ENCODE assay signal across 15 cellular contexts in genomic region chr9:124773473-124774130, GRCh38. TPM values are rescaled to one million over a fixed set of nuclear protein-coding genes. Genes with fewer than 3 reads are reported as not detected.
DNase-seq lines count a peak whose midpoint lies in the region; ATAC-seq, FAIRE-seq and TF ChIP-seq lines count a peak whose summit lies in the region.
"Had no signal": no experiment of that assay in that cellular context is flagged by ENCODE, and none has a peak within 500 bp of the region (broad histone marks: within the 10 kb centered on the region; RNA-seq: fewer than 3 reads in every experiment).

No MANE protein-coding gene starts in this region.

- CTCF ChIA-PET in HepG2 (lab: Yijun Ruan, JAX; ENCODE audit: low intra/inter-chr PET ratio, low total read pairs): interaction anchor here (1.5 to 5.0 kb wide), 5 partner anchors 45 to 601 kb away, joined by 4 to 167 read pairs (median 10); partner anchors contain the start of gene WDR38

- H2AFZ ChIP-seq in HepG2 (ENCODE audit: low read length) (no peak overlapping the region), OCI-LY3 (ENCODE audit: low read depth, low read length) (no peak overlapping the region)

- TF ChIP-seq POLR2A in HepG2 (IDR thresholded peaks at IDR 0.05; ENCODE audit: insufficient read depth in 1 of 2, low read depth in 2 of 2, low read length in 2 of 2) (no peak), right lobe of liver (IDR thresholded peaks at IDR 0.05) (no peak)

- TF ChIP-seq CTCF in HepG2 (CRISPR knock-in tag; IDR thresholded peaks at IDR 0.05) (no peak), right lobe of liver (IDR thresholded peaks at IDR 0.05) (no peak), OCI-LY3 (IDR thresholded peaks at IDR 0.05; ENCODE audit: low read depth, low read length) (no peak), progenitor cell of endocrine pancreas (IDR thresholded peaks at IDR 0.05; ENCODE audit: unreplicated experiment) (no peak)

- no peaks in the 10 kb centered on the region for H3K9me3 ChIP-seq in HepG2 (ENCODE audit: low read length)
- H3K9me3 ChIP-seq in right lobe of liver: no peaks in the 10 kb centered on the region
- H3K9me3 ChIP-seq in OCI-LY3 (ENCODE audit: insufficient read depth, low read length): no peaks in the 10 kb centered on the region
- H3K9me3 ChIP-seq: neutrophil, transverse colon had no signal

- no peak for FAIRE-seq in HepG2 (lab: Jason Lieb, UNC)

- H3K4me2 ChIP-seq in HepG2 (ENCODE audit: low read depth, low read length) (no peak overlapping the region), OCI-LY3 (ENCODE audit: low read length) (0 out of 2 replicates have a peak overlapping the region, but pooled peaks have one; percentile 4)

- POLR2A ChIA-PET in HepG2 (lab: Yijun Ruan, JAX): interaction anchor here (0.8 to 5.4 kb wide), 2 partner anchors 82 to 83 kb away, joined by 4 to 39 read pairs; no protein-coding TSS in a partner anchor

- no peaks in the 10 kb centered on the region for H3K9me3 Mint-ChIP-seq in immature natural killer cell
- H3K9me3 Mint-ChIP-seq in progenitor cell of endocrine pancreas (ENCODE audit: low read depth): no peaks in the 10 kb centered on the region
- H3K9me3 Mint-ChIP-seq: activated naive CD4-positive, alpha-beta T cell treated with anti-CD3 and anti-CD28 coated beads, Interleukin-2, amount 50 U/mL, for 72 hours; activated T-helper 17 cell treated with anti-CD3 and anti-CD28 coated beads, Interleukin-2, amount 50 U/mL, for 72 hours; effector memory CD8-positive, alpha-beta T cell had no signal

- H3K4me1 ChIP-seq in HepG2 (ENCODE audit: insufficient read depth, low read length): peaks cover 42% of the 10 kb centered on the region
- H3K4me1 ChIP-seq in right lobe of liver: peaks cover 0 to 15% (median 1%) of the 10 kb centered on the region in 4 donors
- H3K4me1 ChIP-seq in OCI-LY3 (ENCODE audit: low read length): peaks cover 37% of the 10 kb centered on the region

- no TSS peak for BruUV-seq in HepG2 (replicated peaks; lab: Mats Ljungman, UMichigan)

- in situ Hi-C loops in HepG2 (cut with HindIII; ENCODE audit: extremely low pct_ligation_motif_present, low pct_unique_long_range_greater_than_20kb): loop anchor here (5.0 to 10.0 kb wide), 2 partner anchors 79 to 601 kb away; partner anchors contain the start of gene WDR38

- intact Hi-C loops in HepG2 (cut with micrococcal nuclease; ENCODE audit: unreplicated experiment) (loop anchor here (1.0 to 10.0 kb wide), 3 partner anchors 79 to 601 kb away; partner anchors contain the start of gene SCAI), right lobe of liver (cut with DNase I) (no loop called here)

- H3K4me3 ChIP-seq in HepG2 (replicated peaks in 1 of 3; ENCODE audit: insufficient read depth in 1 of 3, low read depth in 2 of 3, low read length in 3 of 3) (no peak overlapping the region), right lobe of liver (no peak overlapping the region), OCI-LY3 (ENCODE audit: low read length) (no peak overlapping the region)
- H3K4me3 ChIP-seq: SJSA1, transverse colon had no signal

- H4K20me1 ChIP-seq in HepG2 (ENCODE audit: insufficient read depth, low read length) (peaks cover 11% of the 10 kb centered on the region; the same call in 1 of the 2 replicates), OCI-LY3 (ENCODE audit: insufficient read depth, low read length) (peaks cover 10% of the 10 kb centered on the region)

- TF ChIP-seq EP300 in HepG2 (IDR thresholded peaks at IDR 0.05; ENCODE audit: low read depth in 2 of 2, low read length in 2 of 2) (no peak), HepG2 (CRISPR knock-in tag; IDR thresholded peaks at IDR 0.05; ENCODE audit: borderline replicate concordance) (no peak)

- peak overlapping the region in 4 of 5 donors; percentile 7 to 33 (median 20) for H3K4me3 Mint-ChIP-seq in immature natural killer cell
- H3K4me3 Mint-ChIP-seq in progenitor cell of endocrine pancreas (ENCODE audit: low read depth): no peak overlapping the region

- no peak for ATAC-seq in HepG2
- ATAC-seq in right lobe of liver: no peak
- no peak for ATAC-seq in HG03520 (IDR thresholded peaks at IDR 0.05; ENCODE audit: unreplicated experiment)

- 57% methylated on average over 1 of the region's 1 CpG for WGBS in HepG2 (ENCODE audit: low lambda C conversion rate)
- 63% methylated on average over 1 of the region's 1 CpG for WGBS in right lobe of liver (ENCODE audit: insufficient coverage, low coverage, low lambda C conversion rate, missing lambda C conversion rate)

- H3K27me3 ChIP-seq in HepG2 (ENCODE audit: control insufficient read depth in 1 of 2, insufficient read depth in 2 of 2, low read length in 2 of 2) (peaks cover 2 to 22% of the 10 kb centered on the region in 2 experiments; a peak in 4 of 5 replicates), right lobe of liver (no peaks in the 10 kb centered on the region), OCI-LY3 (ENCODE audit: low read depth, low read length) (no peaks in the 10 kb centered on the region)

- TF ChIP-seq RAD21 in HepG2 (CRISPR knock-in tag; IDR thresholded peaks at IDR 0.05): no peak

- H3K9ac ChIP-seq in HepG2 (ENCODE audit: insufficient read depth, low read depth, low read length): no peak overlapping the region
- H3K9ac ChIP-seq in OCI-LY3 (ENCODE audit: low read length): no peak overlapping the region

- H3K27ac ChIP-seq in HepG2 (ENCODE audit: extremely low read length, insufficient read depth, low read length): no peak overlapping the region
- no peak overlapping the region for H3K27ac ChIP-seq in right lobe of liver
- no peak overlapping the region for H3K27ac ChIP-seq in OCI-LY3 (ENCODE audit: low read length)
- H3K27ac ChIP-seq: neutrophil, SJSA1, transverse colon had no signal

- no peaks in the 10 kb centered on the region for H3K36me3 Mint-ChIP-seq in immature natural killer cell
- no peaks in the 10 kb centered on the region for H3K36me3 Mint-ChIP-seq in progenitor cell of endocrine pancreas (ENCODE audit: insufficient read depth)

- peaks cover 36 to 44% of the 10 kb centered on the region in 2 donors for H3K4me1 Mint-ChIP-seq in immature natural killer cell
- H3K4me1 Mint-ChIP-seq in progenitor cell of endocrine pancreas (ENCODE audit: low read depth): peaks cover 12% of the 10 kb centered on the region

- DNase-seq in HepG2 (ENCODE audit: low spot score) (no peak), right lobe of liver (no peak), immature natural killer cell (no peak), progenitor cell of endocrine pancreas (ENCODE audit: low spot score, unreplicated experiment) (no peak), cerebellum (ENCODE audit: low spot score) (no peak), DMS114 treated with DMSO at 0.1 percent for 48 hours (lab: John Stamatoyannopoulos, UW; ENCODE audit: unreplicated experiment) (no peak)
- DNase-seq: cortex of kidney had no signal

- H3K27me3 Mint-ChIP-seq in immature natural killer cell (ENCODE audit: low read depth in 3 of 3): peaks cover 20 to 40% (median 26%) of the 10 kb centered on the region in 3 donors
- H3K27me3 Mint-ChIP-seq in progenitor cell of endocrine pancreas: peaks cover 17% of the 10 kb centered on the region

- peaks cover 18% of the 10 kb centered on the region for H3K79me2 ChIP-seq in HepG2 (ENCODE audit: insufficient read depth, low read length)
- H3K79me2 ChIP-seq in OCI-LY3 (ENCODE audit: low read length): peaks cover 18% of the 10 kb centered on the region

- no peaks in the 10 kb centered on the region for H3K36me3 ChIP-seq in HepG2 (replicated peaks in 1 of 2; ENCODE audit: control insufficient read depth in 1 of 2, insufficient read depth in 2 of 2, low read length in 2 of 2)
- H3K36me3 ChIP-seq in right lobe of liver: no peaks in the 10 kb centered on the region
- no peaks in the 10 kb centered on the region for H3K36me3 ChIP-seq in OCI-LY3 (replicated peaks; ENCODE audit: low read depth, low read length)
- H3K36me3 ChIP-seq: neutrophil, SJSA1, transverse colon had no signal

- no peak overlapping the region for H3K27ac Mint-ChIP-seq in immature natural killer cell
- H3K27ac Mint-ChIP-seq in progenitor cell of endocrine pancreas: peak overlapping the region; percentile 56
- H3K27ac Mint-ChIP-seq: activated naive CD4-positive, alpha-beta T cell treated with anti-CD3 and anti-CD28 coated beads, Interleukin-2, amount 50 U/mL, for 72 hours had no signal

RNA-seq across cellular contexts. Expression of gene NR6A1, which starts 2.5 kb away (rescaled TPM):
- total RNA-seq in HepG2 (2016; rRNA removed; fragmentation: Illumina TruSeq; extraction: Trizol) (31.5 and 50.9 TPM in 2 replicates), right lobe of liver (1 to 10 TPM; 1.3 to 3.6 (median 1.9) TPM), progenitor cell of endocrine pancreas (71.6 and 86.4 TPM in 2 replicates), cerebellum (2.9 TPM)
- 10.7 and 12.1 TPM in 2 replicates for total RNA-seq in HepG2 (2016; cell fraction: cytosol; rRNA removed; fragmentation: Illumina TruSeq; extraction: Trizol; ENCODE audit: low read depth)
- total RNA-seq in HepG2 (2016; cell fraction: insoluble cytoplasmic fraction; rRNA removed; fragmentation: Illumina TruSeq; extraction: Trizol): 28.3 and 52.2 TPM in 2 replicates
- total RNA-seq in HepG2 (2016; cell fraction: membrane; rRNA removed; fragmentation: Illumina TruSeq; extraction: Trizol): 36.7 and 36.8 TPM in 2 replicates
- 24.3 and 28.3 TPM in 2 replicates for total RNA-seq in HepG2 (2016; cell fraction: nucleus; rRNA removed; fragmentation: Illumina TruSeq; extraction: Trizol)
- polyA plus RNA-seq in HepG2 (2011; rRNA removed) (19.7 and 28.1 TPM in 2 replicates), immature natural killer cell (not detected)
- 15.0 and 17.4 TPM in 2 replicates for polyA plus RNA-seq in HepG2 (2011; cell fraction: cytosol; rRNA removed)
- polyA plus RNA-seq in HepG2 (2011; cell fraction: nucleus; rRNA removed): 18.1 and 19.3 TPM in 2 replicates
- polyA plus RNA-seq in HepG2 (2012): 12.1 and 12.8 TPM in 2 replicates
- polyA plus RNA-seq in HepG2 (2016; cell fraction: cytosol; fragmentation: Illumina TruSeq; extraction: Trizol; ENCODE audit: low read depth): 4.2 and 4.9 TPM in 2 replicates
- polyA plus RNA-seq in HepG2 (2016; cell fraction: insoluble cytoplasmic fraction; fragmentation: Illumina TruSeq; extraction: Trizol; ENCODE audit: low read depth): 20.4 and 24.5 TPM in 2 replicates
- 8.8 and 10.3 TPM in 2 replicates for polyA plus RNA-seq in HepG2 (2016; cell fraction: membrane; fragmentation: Illumina TruSeq; extraction: Trizol; ENCODE audit: low read depth)
- 21.9 and 25.3 TPM in 2 replicates for polyA plus RNA-seq in HepG2 (2016; cell fraction: nucleus; fragmentation: Illumina TruSeq; extraction: Trizol; ENCODE audit: insufficient read depth, low read depth)
- 13.7 and 123 TPM in 2 replicates for polyA minus RNA-seq in HepG2 (2011; rRNA and poly(A)+ RNA removed; ENCODE audit: low replicate concordance)
- polyA minus RNA-seq in HepG2 (2011; cell fraction: cytosol; rRNA and poly(A)+ RNA removed): 35.0 and 40.7 TPM in 2 replicates
- 26.1 and 27.2 TPM in 2 replicates for polyA minus RNA-seq in HepG2 (2011; cell fraction: nucleus; rRNA and poly(A)+ RNA removed)

RNA-seq across cellular contexts. Expression of gene OLFML2A, which starts 3.3 kb away (rescaled TPM):
- total RNA-seq in HepG2 (2016; rRNA removed; fragmentation: Illumina TruSeq; extraction: Trizol): 0.02 TPM in 1 of 2 replicates, not detected in the other
- under 0.01 and 0.09 TPM in 2 replicates for total RNA-seq in HepG2 (2016; cell fraction: cytosol; rRNA removed; fragmentation: Illumina TruSeq; extraction: Trizol; ENCODE audit: low read depth)
- 0.02 TPM in 1 of 2 replicates, not detected in the other for total RNA-seq in HepG2 (2016; cell fraction: insoluble cytoplasmic fraction; rRNA removed; fragmentation: Illumina TruSeq; extraction: Trizol)
- 0.03 TPM in 2 replicates for total RNA-seq in HepG2 (2016; cell fraction: membrane; rRNA removed; fragmentation: Illumina TruSeq; extraction: Trizol)
- total RNA-seq in HepG2 (2016; cell fraction: nucleus; rRNA removed; fragmentation: Illumina TruSeq; extraction: Trizol): 0.06 and 0.09 TPM in 2 replicates
- polyA plus RNA-seq in HepG2 (2011; rRNA removed): 0.01 and 0.04 TPM in 2 replicates
- 0.03 and 0.04 TPM in 2 replicates for polyA plus RNA-seq in HepG2 (2011; cell fraction: cytosol; rRNA removed)
- polyA plus RNA-seq in HepG2 (2011; cell fraction: nucleus; rRNA removed): 0.02 and 0.05 TPM in 2 replicates
- 0.01 TPM in 1 of 2 replicates, not detected in the other for polyA plus RNA-seq in HepG2 (2012)
- not detected in 2 replicates for polyA plus RNA-seq in HepG2 (2016; cell fraction: cytosol; fragmentation: Illumina TruSeq; extraction: Trizol; ENCODE audit: low read depth)
- 0.03 TPM in 1 of 2 replicates, not detected in the other for polyA plus RNA-seq in HepG2 (2016; cell fraction: insoluble cytoplasmic fraction; fragmentation: Illumina TruSeq; extraction: Trizol; ENCODE audit: low read depth)
- not detected in 2 replicates for polyA plus RNA-seq in HepG2 (2016; cell fraction: membrane; fragmentation: Illumina TruSeq; extraction: Trizol; ENCODE audit: low read depth)
- polyA plus RNA-seq in HepG2 (2016; cell fraction: nucleus; fragmentation: Illumina TruSeq; extraction: Trizol; ENCODE audit: insufficient read depth, low read depth): 0.07 TPM in 1 of 2 replicates, not detected in the other
- polyA minus RNA-seq in HepG2 (2011; rRNA and poly(A)+ RNA removed; ENCODE audit: low replicate concordance): 0.08 and 2.8 TPM in 2 replicates
- 0.09 and 0.30 TPM in 2 replicates for polyA minus RNA-seq in HepG2 (2011; cell fraction: cytosol; rRNA and poly(A)+ RNA removed)
- 0.12 and 0.26 TPM in 2 replicates for polyA minus RNA-seq in HepG2 (2011; cell fraction: nucleus; rRNA and poly(A)+ RNA removed)
- under 1 TPM; 0.12 to 0.74 (median 0.40) TPM for total RNA-seq in right lobe of liver
- not detected for polyA plus RNA-seq in immature natural killer cell
- 2.2 and 2.5 TPM in 2 replicates for total RNA-seq in progenitor cell of endocrine pancreas
- 5.4 TPM for total RNA-seq in cerebellum
- total RNA-seq: activated naive CD4-positive, alpha-beta T cell treated with anti-CD3 and anti-CD28 coated beads, Interleukin-2, amount 50 U/mL, for 72 hours; activated T-helper 17 cell treated with anti-CD3 and anti-CD28 coated beads, Interleukin-2, amount 50 U/mL, for 72 hours had no signal
